ENCODE assay signal across 8 cellular contexts in genomic region chr3:129183569-129184395, GRCh38. TPM values are rescaled to one million over a fixed set of nuclear protein-coding genes. Genes with fewer than 3 reads are reported as not detected.
DNase-seq lines count a peak whose midpoint lies in the region; ATAC-seq and TF ChIP-seq lines count a peak whose summit lies in the region.

TSS of gene CNBP (minus strand) at chr3:129183896. CDS start at chr3:129171757, 12,139 bp downstream.

- H3K9me3 Mint-ChIP-seq in activated T-cell treated with anti-CD3 and anti-CD28 coated beads, Interleukin-2, amount 50 U/mL, for 24 hours: no peaks in the 10 kb centered on the region

- H3K4me1 Mint-ChIP-seq in activated T-cell treated with anti-CD3 and anti-CD28 coated beads, Interleukin-2, amount 50 U/mL, for 24 hours (ENCODE audit: low read depth): peaks cover 37% of the 10 kb centered on the region

- no peaks in the 10 kb centered on the region for H3K27me3 ChIP-seq in mucosa of stomach (ENCODE audit: control insufficient read depth, insufficient read depth, low read length)

- no peaks in the 10 kb centered on the region for H3K27me3 Mint-ChIP-seq in activated T-cell treated with anti-CD3 and anti-CD28 coated beads, Interleukin-2, amount 50 U/mL, for 24 hours

- peak; percentile 93 for ATAC-seq in GM21723 (IDR thresholded peaks at IDR 0.05; ENCODE audit: unreplicated experiment)

- H3K4me1 ChIP-seq in mucosa of stomach (ENCODE audit: control insufficient read depth, insufficient read depth, low read length): peaks cover 32% of the 10 kb centered on the region

- H3K4me3 Mint-ChIP-seq in activated T-cell treated with anti-CD3 and anti-CD28 coated beads, Interleukin-2, amount 50 U/mL, for 24 hours: peak within 1 kb of the TSS; percentile 98

- peak; percentile 98 for TF ChIP-seq POLR2A in erythroblast (IDR thresholded peaks at IDR 0.05; ENCODE audit: low read length)

- H3K27ac Mint-ChIP-seq in activated T-cell treated with anti-CD3 and anti-CD28 coated beads, Interleukin-2, amount 50 U/mL, for 24 hours: peak within 1 kb of the TSS; percentile 99

- peak within 1 kb of the TSS; percentile 79 for H3K4me3 ChIP-seq in mucosa of stomach (ENCODE audit: low read length)

- DNase-seq in DMS53 (lab: John Stamatoyannopoulos, UW) (peak; percentile 97), KG1 (lab: John Stamatoyannopoulos, UW) (peak; percentile 84), erythroblast (lab: John Stamatoyannopoulos, UW) (peak; percentile 98)
- DNase-seq in activated T-cell treated with anti-CD3 and anti-CD28 coated beads, Interleukin-2, amount 50 U/mL, for 24 hours: peak; percentile 95
- DNase-seq in stimulated activated CD8-positive, alpha-beta memory T cell treated with anti-CD3 and anti-CD28 coated beads, Interleukin-4, amount 100 ng/mL, for 48 hours: peak; percentile 94

- H3K9ac ChIP-seq in mucosa of stomach (ENCODE audit: low read length): peak within 1 kb of the TSS; percentile 89

- peaks cover 58% of the 10 kb centered on the region for H3K36me3 Mint-ChIP-seq in activated T-cell treated with anti-CD3 and anti-CD28 coated beads, Interleukin-2, amount 50 U/mL, for 24 hours (ENCODE audit: low read depth)

- H3K36me3 ChIP-seq in mucosa of stomach (ENCODE audit: control insufficient read depth, insufficient read depth, low read length): no peaks in the 10 kb centered on the region

- H3K9me3 ChIP-seq in mucosa of stomach (ENCODE audit: control insufficient read depth, low read length): no peaks in the 10 kb centered on the region

TF ChIP-seq in PFSK-1, 5 proteins besides CTCF, POLR2A, EP300 and RAD21:
- TF ChIP-seq POLR2AphosphoS5 (IDR thresholded peaks at IDR 0.05; ENCODE audit: low read depth, low read length) (peak; percentile 92), TAF1 (IDR thresholded peaks at IDR 0.05; ENCODE audit: borderline replicate concordance, insufficient read depth, low read length) (peak; percentile 88), REST (IDR thresholded peaks at IDR 0.05; ENCODE audit: insufficient read depth in 1 of 2, low read depth in 2 of 2, low read length in 2 of 2) (0 out of 4 replicates have a peak, but pooled peaks of 1 of the 2 experiments have one; percentile 8), FOXP2 (optimal IDR thresholded peaks at IDR 0.05; ENCODE audit: borderline replicate concordance, extremely low read depth, extremely low read length, insufficient read depth) (no peak), SIN3A (IDR thresholded peaks at IDR 0.05; ENCODE audit: borderline replicate concordance, insufficient read depth, low read length) (peak; percentile 36; the same call in 1 of the 2 replicates)
TF ChIP-seq in PFSK-1: peak in this region for 4.

RNA-seq across cellular contexts. Expression of gene CNBP, which starts in this region (rescaled TPM):
- 341 TPM for polyA plus RNA-seq in PFSK-1 (2012; ENCODE audit: insufficient read length, low read depth)

Comparison
In these comparisons a context has a peak if more than half of its experiments do, and no peak if none do; other contexts are left out.
1. Peak in every context shown above with its lines: DNase-seq, ATAC-seq and H3K4me3 ChIP-seq.